In genomic region chr1:192284927-192285326, GRCh38 we compare ENCODE assay signal across 18 cellular contexts. TPM values are rescaled to one million over a fixed set of nuclear protein-coding genes. Genes with fewer than 3 reads are reported as not detected.
"Had no signal": no experiment of that assay in that cellular context is flagged by ENCODE, and none has a peak within 500 bp of the region (broad histone marks: within the 10 kb centered on the region; RNA-seq: fewer than 3 reads in every experiment).

No MANE protein-coding gene starts in this region.

- H3K9ac ChIP-seq: parathyroid adenoma had no signal

- H2AFZ ChIP-seq: parathyroid adenoma had no signal

- H3K79me2 ChIP-seq: parathyroid adenoma had no signal

- H3K4me3 ChIP-seq: esophagus squamous epithelium, thoracic aorta had no signal

- ATAC-seq: left cardiac atrium; naive thymus-derived CD4-positive, alpha-beta T cell had no signal

- DNase-seq: activated CD4-positive, alpha-beta T cell treated with anti-CD3 and anti-CD28 coated beads, Interleukin-2, amount 50 U/mL, for 4 hours; activated CD4-positive, CD25-positive, alpha-beta regulatory T cell treated with anti-CD3 and anti-CD28 coated beads, Interleukin-2, amount 50 U/mL, for 72 hours; activated effector memory CD4-positive, alpha-beta T cell treated with Interleukin-2 at 50 U/mL for 16 hours; activated T-cell treated with anti-CD3 and anti-CD28 coated beads, Interleukin-2, amount 50 U/mL, for 1 hour; esophagus squamous epithelium; foreskin fibroblast; immature natural killer cell; left cardiac atrium; mammary epithelial cell; naive thymus-derived CD4-positive, alpha-beta T cell; stimulated activated CD4-positive, alpha-beta T cell treated with anti-CD3 and anti-CD28 coated beads, Interleukin-15, amount 100 ng/mL, for 24 hours; stimulated activated CD4-positive, alpha-beta T cell treated with anti-CD3 and anti-CD28 coated beads, Interleukin-4, amount 100 ng/mL, for 24 hours had no signal

- H3K4me1 ChIP-seq: esophagus squamous epithelium, parathyroid adenoma had no signal

- H3K27ac ChIP-seq: esophagus squamous epithelium, parathyroid adenoma, thoracic aorta had no signal

- H3K36me3 ChIP-seq: esophagus squamous epithelium, thoracic aorta had no signal

- H3K27me3 ChIP-seq: esophagus squamous epithelium had no signal

RNA-seq across cellular contexts. Expression of gene RGS21, which starts 31.9 kb away (rescaled TPM):
- total RNA-seq: esophagus squamous epithelium; left cardiac atrium; mammary epithelial cell; mononuclear cell; naive thymus-derived CD4-positive, alpha-beta T cell; renal cortical epithelial cell; skeletal muscle tissue; thoracic aorta; urinary bladder had no signal
- polyA plus RNA-seq: immature natural killer cell; mammary epithelial cell; naive thymus-derived CD4-positive, alpha-beta T cell; urinary bladder had no signal
